In the genomic region with DNA sequence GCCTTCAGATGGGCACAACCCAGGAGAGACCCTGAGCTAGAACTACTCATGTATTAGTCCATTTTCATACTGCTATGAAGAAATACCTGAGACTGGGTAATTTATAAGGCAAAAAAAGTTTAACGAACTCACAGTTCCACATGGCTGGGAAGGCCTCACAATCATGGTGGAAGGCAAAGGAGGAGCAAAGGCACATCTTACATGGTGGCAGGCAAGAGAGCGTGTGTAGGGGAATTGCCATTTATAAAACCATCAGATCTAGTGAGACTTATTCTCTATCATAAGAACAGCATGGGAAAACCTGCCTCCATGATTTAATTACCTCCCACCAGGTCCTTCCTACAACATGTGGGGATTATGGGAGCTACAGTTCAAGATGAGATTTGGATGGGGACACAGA, we compare ENCODE assay signal across 6 cellular contexts.
DNase-seq lines count a peak whose midpoint lies in the region; ATAC-seq, FAIRE-seq and TF ChIP-seq lines count a peak whose summit lies in the region.
"Not testable (repeated sequence)": the region's sequence is repeated elsewhere in the genome, so short reads cannot be mapped to it uniquely, and the experiment has no call there.

No MANE protein-coding gene starts in this region.

- H3K79me2 ChIP-seq in astrocyte (ENCODE audit: insufficient read depth, low read length); K562 (ENCODE audit: control insufficient read depth, insufficient read depth, low read length): not testable (repeated sequence)

- not testable (repeated sequence) for H3K27me3 Mint-ChIP-seq in activated CD4-positive, alpha-beta T cell treated with anti-CD3 and anti-CD28 coated beads, Interleukin-2, amount 10 ng/mL, durations not matched to agents 24 days and 14 days; astrocyte (ENCODE audit: low read depth, unreplicated experiment); dendritic cell treated with granulocyte-macrophage colony-stimulating factor and Interleukin-4, amounts not matched to agents 40 ng/mL and 50 ng/mL, for 4 days
- peaks cover 53% of the 10 kb centered on the region for H3K27me3 Mint-ChIP-seq in endodermal cell (ENCODE audit: insufficient read depth)

- not testable (repeated sequence) for H3K4me1 Mint-ChIP-seq in activated CD4-positive, alpha-beta T cell treated with anti-CD3 and anti-CD28 coated beads, Interleukin-2, amount 10 ng/mL, durations not matched to agents 24 days and 14 days; astrocyte (ENCODE audit: low read depth, unreplicated experiment); endodermal cell
- peaks cover 55% of the 10 kb centered on the region for H3K4me1 Mint-ChIP-seq in dendritic cell treated with granulocyte-macrophage colony-stimulating factor and Interleukin-4, amounts not matched to agents 40 ng/mL and 50 ng/mL, for 4 days (ENCODE audit: low read depth)

- not testable (repeated sequence) for H3K4me3 Mint-ChIP-seq in activated CD4-positive, alpha-beta T cell treated with anti-CD3 and anti-CD28 coated beads, Interleukin-2, amount 10 ng/mL, durations not matched to agents 24 days and 14 days; astrocyte (ENCODE audit: unreplicated experiment); dendritic cell treated with granulocyte-macrophage colony-stimulating factor and Interleukin-4, amounts not matched to agents 40 ng/mL and 50 ng/mL, for 4 days; endodermal cell

- CTCF ChIA-PET in HEK293 (lab: Yijun Ruan, JAX): interaction anchor here (0.6 kb wide), 1 partner anchor 15 kb away, joined by 3 read pairs; no protein-coding TSS in a partner anchor
- CTCF ChIA-PET in K562 (lab: Yijun Ruan, JAX; ENCODE audit: low intra/inter-chr PET ratio): not testable (repeated sequence)

- H3K4me1 ChIP-seq in HEK293 (ENCODE audit: control insufficient read depth, insufficient read depth, low read length); astrocyte (ENCODE audit: insufficient read depth, low read length); endodermal cell (ENCODE audit: control insufficient read depth, insufficient read depth, low read length): not testable (repeated sequence)
- H3K4me1 ChIP-seq in K562 (replicated peaks in 1 of 2; ENCODE audit: control insufficient read depth in 2 of 2, insufficient read depth in 2 of 2, low read length in 2 of 2): peaks cover 5 to 31% of the 10 kb centered on the region in 2 experiments; a peak in 3 of 5 replicates

- not testable (repeated sequence) for H3K36me3 ChIP-seq in HEK293 (ENCODE audit: control insufficient read depth in 2 of 2, insufficient read depth in 1 of 2, low read length in 2 of 2); astrocyte (ENCODE audit: insufficient read depth, low read length); K562 (ENCODE audit: control insufficient read depth, insufficient read depth, low read length); endodermal cell (ENCODE audit: control insufficient read depth, insufficient read depth, low read length)

- WGBS in K562 (ENCODE audit: insufficient coverage, low coverage, missing lambda C conversion rate): 53% methylated on average over 2 of the region's 2 CpGs
- WGBS in endodermal cell (ENCODE audit: insufficient coverage in 1 of 2, insufficient read length in 1 of 2), 2 experiments: 98 to 100% methylated on average over 1 to 2 of the region's 2 CpGs

- not testable (repeated sequence) for H3K27ac ChIP-seq in HEK293 (ENCODE audit: extremely low read depth, low read depth, low read length); astrocyte (ENCODE audit: low read depth, low read length); K562 (ENCODE audit: extremely low read depth, low read depth, low read length); endodermal cell (ENCODE audit: low read depth, low read length)

- H3K4me2 ChIP-seq in astrocyte (ENCODE audit: low read length); K562 (ENCODE audit: insufficient read depth, low read length): not testable (repeated sequence)

- not testable (repeated sequence) for H3K9me3 ChIP-seq in HEK293 (ENCODE audit: control insufficient read depth, insufficient read depth, low read depth, low read length); astrocyte (ENCODE audit: insufficient read depth, low read depth, low read length); K562 (replicated peaks; ENCODE audit: control insufficient read depth, insufficient read depth, low read depth, low read length)
- H3K9me3 ChIP-seq in endodermal cell (ENCODE audit: control insufficient read depth, low read length): peaks cover 58% of the 10 kb centered on the region

- in situ Hi-C loops in K562 (cut with MboI): not testable (repeated sequence)

- not testable (repeated sequence) for FAIRE-seq in astrocyte (lab: Jason Lieb, UNC); K562 (lab: Jason Lieb, UNC)

- not testable (repeated sequence) for H3K9ac ChIP-seq in astrocyte (ENCODE audit: low read length); K562 (ENCODE audit: insufficient read depth in 1 of 2, low read depth in 2 of 2, low read length in 2 of 2); endodermal cell (ENCODE audit: extremely low read depth, low read length, poor library complexity, severe bottlenecking)

- H3K4me3 ChIP-seq in HEK293 (ENCODE audit: low read depth, low read length); astrocyte (ENCODE audit: insufficient read depth, low read depth, low read length); K562: not testable (repeated sequence)
- H3K4me3 ChIP-seq in endodermal cell (ENCODE audit: low read length): peak overlapping the region; percentile 3

- TF ChIP-seq RAD21 in K562 (CRISPR knock-in tag; conservative IDR thresholded peaks at IDR 0.05 in 1 of 2, IDR thresholded peaks at IDR 0.05 in 1 of 2): not testable (repeated sequence)

- not testable (repeated sequence) for TF ChIP-seq CTCF in HEK293 (tag by site-specific recombination; IDR thresholded peaks at IDR 0.05); astrocyte (IDR thresholded peaks at IDR 0.05; ENCODE audit: insufficient read depth, low read depth, low read length); K562 (IDR thresholded peaks at IDR 0.05 in 2 of 3, conservative IDR thresholded peaks at IDR 0.05 in 1 of 3; ENCODE audit: insufficient read depth in 2 of 3, low read depth in 1 of 3, low read length in 3 of 3); endodermal cell (conservative IDR thresholded peaks at IDR 0.05)

- not testable (repeated sequence) for H3K27ac Mint-ChIP-seq in activated CD4-positive, alpha-beta T cell treated with anti-CD3 and anti-CD28 coated beads, Interleukin-2, amount 10 ng/mL, durations not matched to agents 24 days and 14 days; endodermal cell
- peak overlapping the region; percentile 84 for H3K27ac Mint-ChIP-seq in astrocyte (ENCODE audit: unreplicated experiment)
- H3K27ac Mint-ChIP-seq in dendritic cell treated with granulocyte-macrophage colony-stimulating factor and Interleukin-4, amounts not matched to agents 40 ng/mL and 50 ng/mL, for 4 days: peak overlapping the region; percentile 18

- not testable (repeated sequence) for H4K20me1 ChIP-seq in astrocyte (ENCODE audit: insufficient read depth, low read length); K562 (replicated peaks; ENCODE audit: control insufficient read depth, insufficient read depth, low read length)

- not testable (repeated sequence) for BruUV-seq in K562 (replicated peaks; lab: Mats Ljungman, UMichigan)

- not testable (repeated sequence) for H2AFZ ChIP-seq in astrocyte (ENCODE audit: low read depth, low read length); K562 (ENCODE audit: low read depth, low read length)

- ATAC-seq in K562: not testable (repeated sequence)

- not testable (repeated sequence) for H3K9me3 Mint-ChIP-seq in activated CD4-positive, alpha-beta T cell treated with anti-CD3 and anti-CD28 coated beads, Interleukin-2, amount 10 ng/mL, durations not matched to agents 24 days and 14 days
- H3K9me3 Mint-ChIP-seq in astrocyte (ENCODE audit: unreplicated experiment) (peaks cover 17% of the 10 kb centered on the region), endodermal cell (peaks cover 63% of the 10 kb centered on the region)
- H3K9me3 Mint-ChIP-seq in dendritic cell treated with granulocyte-macrophage colony-stimulating factor and Interleukin-4, amounts not matched to agents 40 ng/mL and 50 ng/mL, for 4 days: peaks cover 21% of the 10 kb centered on the region

- POLR2A ChIA-PET in HEK293 (lab: Yijun Ruan, JAX); K562 (lab: Yijun Ruan, JAX): not testable (repeated sequence)

- H3K36me3 Mint-ChIP-seq in activated CD4-positive, alpha-beta T cell treated with anti-CD3 and anti-CD28 coated beads, Interleukin-2, amount 10 ng/mL, durations not matched to agents 24 days and 14 days (ENCODE audit: low read depth); astrocyte (ENCODE audit: low read depth, unreplicated experiment); dendritic cell treated with granulocyte-macrophage colony-stimulating factor and Interleukin-4, amounts not matched to agents 40 ng/mL and 50 ng/mL, for 4 days (ENCODE audit: low read depth); endodermal cell (ENCODE audit: low read depth): not testable (repeated sequence)

- peak; percentile 30 for DNase-seq in activated CD4-positive, alpha-beta T cell treated with anti-CD3 and anti-CD28 coated beads, Interleukin-2, amount 10 ng/mL, durations not matched to agents 24 days and 14 days
- not testable (repeated sequence) for DNase-seq in astrocyte (ENCODE audit: low read depth); K562 (ENCODE audit: extremely low read depth in 1 of 4, low spot score in 3 of 4); endodermal cell

- TF ChIP-seq POLR2A in K562 (conservative IDR thresholded peaks at IDR 0.05): not testable (repeated sequence)

- not testable (repeated sequence) for H3K27me3 ChIP-seq in astrocyte (ENCODE audit: insufficient read depth, low read length); K562 (ENCODE audit: control insufficient read depth in 2 of 2, insufficient read depth in 2 of 2, low read length in 2 of 2); endodermal cell (ENCODE audit: control insufficient read depth, insufficient read depth, low read length, poor library complexity, severe bottlenecking)

- not testable (repeated sequence) for TF ChIP-seq EP300 in K562 (IDR thresholded peaks at IDR 0.05; ENCODE audit: low read length)

- H3K9me1 ChIP-seq in K562 (ENCODE audit: control insufficient read depth, insufficient read depth, low read length): not testable (repeated sequence)

- intact Hi-C loops in activated CD4-positive, alpha-beta T cell treated with anti-CD3 and anti-CD28 coated beads, Interleukin-2, amount 10 ng/mL, durations not matched to agents 24 days and 14 days (cut with micrococcal nuclease): loop anchor here (5.0 to 10.0 kb wide), 2 partner anchors 147 to 255 kb away; no protein-coding TSS in a partner anchor
- intact Hi-C loops in K562 (cut with micrococcal nuclease): loop anchor here (5.0 kb wide), 3 partner anchors 78 to 158 kb away; no protein-coding TSS in a partner anchor
- intact Hi-C loops in dendritic cell treated with granulocyte-macrophage colony-stimulating factor and Interleukin-4, amounts not matched to agents 40 ng/mL and 50 ng/mL, for 4 days (cut with micrococcal nuclease): not testable (repeated sequence)
